10 cellular contexts compared by ENCODE assay signal in genomic region chr3:153440311-153440710, GRCh38.
"Had no signal": no experiment of that assay in that cellular context is flagged by ENCODE, and none has a peak within 500 bp of the region (broad histone marks: within the 10 kb centered on the region; RNA-seq: fewer than 3 reads in every experiment).

No MANE protein-coding gene starts in this region.

- H3K9ac ChIP-seq: GM23248 had no signal

- H3K36me3 ChIP-seq: HAP-1 had no signal

- H3K4me1 ChIP-seq: HAP-1 had no signal

- DNase-seq: GM23248, GOT3, H7, H9, HCEC 1CT, HFFc6 had no signal

- H3K9me3 ChIP-seq: HAP-1 had no signal

- H3K4me2 ChIP-seq: GM23338 had no signal

- H3K4me3 ChIP-seq: GM23248, GM23338, HAP-1 had no signal

- ATAC-seq: GM23338, HCT116 had no signal

- FAIRE-seq: H1 had no signal

- H2AFZ ChIP-seq: GM23248, GM23338 had no signal

- H3K27ac ChIP-seq: GM23248 had no signal
